Comparison of ENCODE assay signal across 8 cellular contexts in genomic region chr7:155007947-155008346, GRCh38. TPM values are rescaled to one million over a fixed set of nuclear protein-coding genes. Genes with fewer than 3 reads are reported as not detected.
DNase-seq lines count a peak whose midpoint lies in the region; ATAC-seq and TF ChIP-seq lines count a peak whose summit lies in the region.

No MANE protein-coding gene starts in this region.

- peaks cover 7% of the 10 kb centered on the region for H3K4me1 Mint-ChIP-seq in activated CD8-positive, alpha-beta T cell treated with anti-CD3 and anti-CD28 coated beads for 36 hours (ENCODE audit: low read depth)

- peak; percentile 21 for DNase-seq in HT-29 (ENCODE audit: low spot score)
- peak; percentile 42 for DNase-seq in activated CD8-positive, alpha-beta T cell treated with anti-CD3 and anti-CD28 coated beads for 36 hours
- DNase-seq in islet precursor cell: peak; percentile 64
- DNase-seq in NCI-H774 (lab: John Stamatoyannopoulos, UW): no peak
- no peak for DNase-seq in effector CD8-positive, alpha-beta T cell (lab: John Stamatoyannopoulos, UW)

- H3K36me3 Mint-ChIP-seq in activated CD8-positive, alpha-beta T cell treated with anti-CD3 and anti-CD28 coated beads for 36 hours (ENCODE audit: low read depth): peaks cover 22% of the 10 kb centered on the region

- intact Hi-C loops in activated CD8-positive, alpha-beta T cell treated with anti-CD3 and anti-CD28 coated beads for 36 hours (cut with micrococcal nuclease): loop anchor here (5.0 kb wide), 1 partner anchor 81 kb away; no protein-coding TSS in a partner anchor

- CTCF ChIA-PET in activated CD8-positive, alpha-beta T cell treated with anti-CD3 and anti-CD28 coated beads for 36 hours (lab: Charles Lee): interaction anchor here (1.1 to 4.1 kb wide), 9 partner anchors 8 to 94 kb away, joined by 3 to 21 read pairs (median 9); no protein-coding TSS in a partner anchor

- no peaks in the 10 kb centered on the region for H3K9me3 Mint-ChIP-seq in activated CD8-positive, alpha-beta T cell treated with anti-CD3 and anti-CD28 coated beads for 36 hours

- H3K27me3 Mint-ChIP-seq in activated CD8-positive, alpha-beta T cell treated with anti-CD3 and anti-CD28 coated beads for 36 hours: no peaks in the 10 kb centered on the region

- no peak overlapping the region for H3K27ac Mint-ChIP-seq in activated CD8-positive, alpha-beta T cell treated with anti-CD3 and anti-CD28 coated beads for 36 hours

- peak; percentile 60 for TF ChIP-seq CTCF in C4-2B (conservative IDR thresholded peaks at IDR 0.05)
- TF ChIP-seq CTCF in activated CD8-positive, alpha-beta T cell treated with anti-CD3 and anti-CD28 coated beads for 36 hours (IDR thresholded peaks at IDR 0.05): peak; percentile 54

- no peak overlapping the region for H3K4me3 Mint-ChIP-seq in activated CD8-positive, alpha-beta T cell treated with anti-CD3 and anti-CD28 coated beads for 36 hours

- ATAC-seq in activated CD8-positive, alpha-beta T cell treated with anti-CD3 and anti-CD28 coated beads for 36 hours: no peak
- ATAC-seq in HG02588 (IDR thresholded peaks at IDR 0.05; ENCODE audit: unreplicated experiment): no peak
- ATAC-seq in esophagus mucosa: no peak

- POLR2A ChIA-PET in activated CD8-positive, alpha-beta T cell treated with anti-CD3 and anti-CD28 coated beads for 36 hours (lab: Charles Lee): no interaction called here

- no peak overlapping the region for H3K27ac ChIP-seq in C4-2B

RNA-seq across cellular contexts. Expression of gene PAXIP1, which starts 5.0 kb away (rescaled TPM):
- total RNA-seq in HT-29 (2014; rRNA removed; shearing (Covaris generic)): 17.0 and 17.5 TPM in 2 replicates
- total RNA-seq in activated CD8-positive, alpha-beta T cell treated with anti-CD3 and anti-CD28 coated beads for 36 hours: 10 to 100 TPM; 20.5 to 23.9 TPM
- 6.7 TPM for total RNA-seq in esophagus mucosa

Comparison
In these comparisons a context has a peak if more than half of its experiments do, and no peak if none do; other contexts are left out.
1. DNase-seq: peak in HT-29 (single experiment), activated CD8-positive, alpha-beta T cell treated with anti-CD3 and anti-CD28 coated beads for 36 hours (single experiment) and islet precursor cell (single experiment); none in NCI-H774 (single experiment) and effector CD8-positive, alpha-beta T cell (single experiment).